27 cellular contexts compared by ENCODE assay signal in genomic region chr17:22443061-22443460, GRCh38.
"Had no signal": no experiment of that assay in that cellular context is flagged by ENCODE, and none has a peak within 500 bp of the region (broad histone marks: within the 10 kb centered on the region; RNA-seq: fewer than 3 reads in every experiment).

No MANE protein-coding gene starts in this region.

- H3K27me3 ChIP-seq: ascending aorta, breast epithelium, cardiac muscle cell, colonic mucosa, foreskin keratinocyte, gastrocnemius medialis, heart right ventricle, hepatocyte had no signal

- ATAC-seq: activated CD4-positive, alpha-beta T cell treated with anti-CD3 and anti-CD28 coated beads for 36 hours; activated T-cell treated with anti-CD3 and anti-CD28 coated beads, Interleukin-2, amount 50 U/mL, for 4 hours; activated T-helper 17 cell treated with anti-CD3 and anti-CD28 coated beads, Interleukin-2, amount 50 U/mL, for 72 hours; foreskin keratinocyte; gastrocnemius medialis; heart right ventricle; T-helper 17 cell had no signal

- H3K9me3 ChIP-seq: ascending aorta, breast epithelium, colonic mucosa, gastrocnemius medialis had no signal

- DNase-seq: activated CD4-positive, alpha-beta memory T cell treated with anti-CD3 and anti-CD28 coated beads, Interleukin-2, amount 10 ng/mL, durations not matched to agents 7 days and 5 days; activated CD4-positive, alpha-beta T cell treated with anti-CD3 and anti-CD28 coated beads for 36 hours; activated CD4-positive, alpha-beta T cell treated with anti-CD3 and anti-CD28 coated beads, Interleukin-2, amount 10 ng/mL, durations not matched to agents 7 days and 5 days; activated CD4-positive, alpha-beta T cell treated with anti-CD3 and anti-CD28 coated beads, Interleukin-2, amount 50 U/mL, for 4 hours; activated CD4-positive, CD25-positive, alpha-beta regulatory T cell; activated CD4-positive, CD25-positive, alpha-beta regulatory T cell treated with anti-CD3 and anti-CD28 coated beads, Interleukin-2, amount 50 U/mL, for 72 hours; activated effector memory CD4-positive, alpha-beta T cell treated with Interleukin-2 at 50 U/mL for 16 hours; activated gamma-delta T cell treated with Interleukin-2 at 50 U/mL for 16 hours; activated naive CD4-positive, alpha-beta T cell treated with Interleukin-2 at 50 U/mL for 16 hours; activated naive CD8-positive, alpha-beta T cell treated with anti-CD3 and anti-CD28 coated beads, Interleukin-2, amount 10 ng/mL, durations not matched to agents 7 days and 5 days; activated T-cell treated with anti-CD3 and anti-CD28 coated beads, Interleukin-2, amount 50 U/mL, for 4 hours; central memory CD4-positive, alpha-beta T cell; cerebellar nuclear complex; colonic mucosa; effector CD8-positive, alpha-beta T cell; foreskin keratinocyte; gastrocnemius medialis; heart right ventricle; T-helper 1 cell; T-helper 17 cell; T1000 had no signal

- H3K27ac ChIP-seq: ascending aorta, breast epithelium, cardiac muscle cell, colonic mucosa, epithelial cell of prostate, foreskin keratinocyte, gastrocnemius medialis, heart right ventricle, hepatocyte had no signal

- H3K36me3 ChIP-seq: ascending aorta, breast epithelium, cardiac muscle cell, colonic mucosa, gastrocnemius medialis, heart right ventricle had no signal

- H3K79me2 ChIP-seq: hepatocyte had no signal

- H3K4me2 ChIP-seq: hepatocyte had no signal

- H2AFZ ChIP-seq: hepatocyte had no signal

- H3K4me3 ChIP-seq: ascending aorta, breast epithelium, cardiac muscle cell, colonic mucosa, gastrocnemius medialis, heart right ventricle, hepatocyte had no signal

- H3K4me1 ChIP-seq: ascending aorta, breast epithelium, colonic mucosa, foreskin keratinocyte, gastrocnemius medialis, heart right ventricle had no signal
